In the genomic region with DNA sequence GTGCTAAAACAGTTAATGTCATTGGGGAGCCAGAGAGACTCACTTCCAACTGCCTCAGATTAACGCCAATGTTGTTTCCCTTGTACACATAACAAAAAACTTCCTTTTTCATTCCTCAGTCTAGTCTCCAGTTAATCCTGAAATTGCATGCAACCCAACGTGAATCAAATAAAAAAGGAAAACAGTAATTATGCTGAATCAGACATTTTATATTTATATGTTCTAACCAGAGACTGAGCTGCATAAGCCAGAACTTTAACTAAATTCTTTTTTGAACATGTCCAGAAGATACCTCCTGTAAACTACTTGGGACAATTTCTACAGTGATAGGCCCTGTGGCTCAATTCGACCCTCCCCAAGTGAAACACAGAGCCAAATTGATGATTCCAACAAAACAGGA, we compare ENCODE assay signal across 1 cellular context.
TF ChIP-seq lines count a peak whose summit lies in the region.

No MANE protein-coding gene starts in this region.

TF ChIP-seq in HepG2, 621 proteins besides CTCF, POLR2A, EP300 and RAD21:
- TF ChIP-seq MAFK (conservative IDR thresholded peaks at IDR 0.05 in 1 of 2, IDR thresholded peaks at IDR 0.05 in 1 of 2; ENCODE audit: low read length in 2 of 2) (peak; percentile 28 to 71; a peak in 2 of 4 replicates), MAFF (IDR thresholded peaks at IDR 0.05; ENCODE audit: low read depth, low read length) (peak; percentile 47; the same call in 1 of the 2 replicates), ZSCAN22 (CRISPR knock-in tag; IDR thresholded peaks at IDR 0.05) (no peak)
